Comparison of ENCODE assay signal across 10 cellular contexts in the genomic region with DNA sequence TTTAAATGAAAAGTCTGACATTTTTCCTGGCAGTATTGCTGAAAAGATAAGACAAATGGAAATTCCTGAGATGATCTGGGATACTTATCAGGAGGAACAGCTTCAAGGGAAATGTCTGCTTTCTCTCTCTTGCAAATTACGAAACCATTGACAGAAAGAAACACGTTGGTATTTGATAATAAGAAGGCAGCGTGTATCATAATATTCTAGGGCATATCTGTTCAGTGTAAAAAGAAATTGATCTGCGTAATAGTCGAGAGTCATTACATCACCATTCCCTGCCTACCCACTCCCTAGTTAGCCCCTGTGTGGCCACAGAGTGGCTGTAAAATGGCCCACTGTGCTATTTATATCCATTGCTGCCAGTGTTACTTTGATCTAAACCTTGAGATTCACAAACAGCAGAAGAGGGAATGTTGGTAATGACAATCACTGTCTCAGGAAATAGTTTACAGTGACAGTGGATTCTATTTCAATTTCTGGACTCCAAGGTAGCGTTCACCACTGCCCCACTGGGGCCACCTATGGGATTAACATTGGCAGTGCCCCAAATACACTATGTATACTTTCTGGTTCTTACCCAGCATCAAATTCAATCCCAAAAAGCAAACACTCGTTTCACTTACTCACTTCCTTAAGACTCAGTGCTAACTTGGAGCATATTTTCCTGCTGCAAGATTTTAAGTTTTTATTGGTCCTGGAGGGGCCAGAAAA.
DNase-seq lines count a peak whose midpoint lies in the region; ATAC-seq and TF ChIP-seq lines count a peak whose summit lies in the region.
"Had no signal": no experiment of that assay in that cellular context is flagged by ENCODE, and none has a peak within 500 bp of the region (broad histone marks: within the 10 kb centered on the region; RNA-seq: fewer than 3 reads in every experiment).

No MANE protein-coding gene starts in this region.

- no peak overlapping the region for H3K27ac Mint-ChIP-seq in neural progenitor cell

- in situ Hi-C loops in GM23248 (cut with MboI): no loop called here

- H3K9me2 ChIP-seq in GM23248 (ENCODE audit: insufficient read depth): no peaks in the 10 kb centered on the region
- H3K9me2 ChIP-seq in OCI-LY7 (ENCODE audit: insufficient read depth, low read length): no peaks in the 10 kb centered on the region

- H3F3A ChIP-seq in GM23248 (ENCODE audit: insufficient read depth) (peaks cover 5% of the 10 kb centered on the region; the same call in 1 of the 2 replicates), neural progenitor cell (ENCODE audit: low read depth) (no peaks in the 10 kb centered on the region)

- DNase-seq in GM23248 (peak; percentile 17), OCI-LY7 (ENCODE audit: low spot score) (no peak), epithelial cell of proximal tubule (ENCODE audit: low read depth) (no peak), neural progenitor cell (ENCODE audit: low spot score) (no peak), NCI-H2196 (lab: John Stamatoyannopoulos, UW; ENCODE audit: unreplicated experiment) (no peak), D341Med (ENCODE audit: low spot score) (no peak)
- DNase-seq: MM.1S, tibial artery had no signal

- H3K4me2 ChIP-seq in GM23248 (ENCODE audit: unreplicated experiment) (no peak overlapping the region), OCI-LY7 (ENCODE audit: low read length) (no peak overlapping the region), neural progenitor cell (no peak overlapping the region)

- H3K27ac ChIP-seq in GM23248: no peak overlapping the region
- H3K27ac ChIP-seq in OCI-LY7 (ENCODE audit: low read depth, low read length, poor library complexity, severe bottlenecking): no peak overlapping the region
- H3K27ac ChIP-seq in neural progenitor cell: no peak overlapping the region
- H3K27ac ChIP-seq: tibial artery had no signal

- H3K9me3 ChIP-seq in GM23248 (ENCODE audit: low read depth): no peaks in the 10 kb centered on the region
- H3K9me3 ChIP-seq in OCI-LY7 (ENCODE audit: low read length): no peaks in the 10 kb centered on the region
- no peaks in the 10 kb centered on the region for H3K9me3 ChIP-seq in neural progenitor cell (ENCODE audit: low read depth)
- H3K9me3 ChIP-seq: tibial artery had no signal

- peaks cover 10% of the 10 kb centered on the region for H3K4me1 Mint-ChIP-seq in neural progenitor cell

- H3K79me2 ChIP-seq in GM23248 (ENCODE audit: insufficient read depth) (no peaks in the 10 kb centered on the region), OCI-LY7 (ENCODE audit: insufficient read depth, low read depth, low read length) (no peaks in the 10 kb centered on the region), neural progenitor cell (ENCODE audit: low read depth) (no peaks in the 10 kb centered on the region)

- H3K4me1 ChIP-seq in GM23248 (ENCODE audit: insufficient read depth) (0 out of 2 replicates have a peak, but pooled peaks cover 3% of the 10 kb centered on the region), OCI-LY7 (ENCODE audit: insufficient read depth, low read length, poor library complexity, severe bottlenecking) (no peaks in the 10 kb centered on the region), neural progenitor cell (no peaks in the 10 kb centered on the region)
- H3K4me1 ChIP-seq: tibial artery had no signal

- H3K9me3 Mint-ChIP-seq in neural progenitor cell: peaks cover 16% of the 10 kb centered on the region

- BruUV-seq in OCI-LY7 (replicated peaks; lab: Mats Ljungman, UMichigan): no TSS peak

- WGBS in GM23248 (ENCODE audit: low coverage in 1 of 2, low lambda C conversion rate in 2 of 2, missing lambda C conversion rate in 2 of 2), 2 experiments: 60 to 64% methylated on average over 7 of the region's 7 CpGs

- H3K4me3 Mint-ChIP-seq in neural progenitor cell: no peak overlapping the region

- H3K36me3 ChIP-seq in GM23248 (ENCODE audit: low read depth) (no peaks in the 10 kb centered on the region), OCI-LY7 (ENCODE audit: insufficient read depth, low read length) (no peaks in the 10 kb centered on the region), neural progenitor cell (no peaks in the 10 kb centered on the region)
- H3K36me3 ChIP-seq: tibial artery had no signal

- CTCF ChIA-PET in OCI-LY7 (lab: Charles Lee; ENCODE audit: unreplicated experiment): no interaction called here

- intact Hi-C loops in OCI-LY7 (cut with micrococcal nuclease; ENCODE audit: unreplicated experiment): no loop called here

- H3K27me3 ChIP-seq in GM23248 (replicated peaks; ENCODE audit: insufficient read depth) (no peaks in the 10 kb centered on the region), neural progenitor cell (no peaks in the 10 kb centered on the region)
- H3K27me3 ChIP-seq: tibial artery had no signal

- ATAC-seq in HG02642 (IDR thresholded peaks at IDR 0.05; ENCODE audit: poor library complexity, unreplicated experiment): no peak
- no peak for ATAC-seq in HG03460 (IDR thresholded peaks at IDR 0.05; ENCODE audit: unreplicated experiment)

- H4K20me1 ChIP-seq in GM23248 (ENCODE audit: insufficient read depth) (no peaks in the 10 kb centered on the region), OCI-LY7 (ENCODE audit: insufficient read depth, low read length) (no peaks in the 10 kb centered on the region), neural progenitor cell (ENCODE audit: low read depth) (no peaks in the 10 kb centered on the region)

- H3K9ac ChIP-seq in GM23248 (no peak overlapping the region), neural progenitor cell (no peak overlapping the region)

- peaks cover 3% of the 10 kb centered on the region for H3K27me3 Mint-ChIP-seq in neural progenitor cell (ENCODE audit: insufficient read depth, low read depth)

- POLR2A ChIA-PET in OCI-LY7 (lab: Charles Lee): no interaction called here

- TF ChIP-seq CTCF in OCI-LY7 (conservative IDR thresholded peaks at IDR 0.05; ENCODE audit: low read length) (peak; percentile 44; the same call in 1 of the 2 replicates), epithelial cell of proximal tubule (conservative IDR thresholded peaks at IDR 0.05; ENCODE audit: low read depth, low read length) (peak; percentile 44), neural progenitor cell (IDR thresholded peaks at IDR 0.05) (peak; percentile 18)

- H3K36me3 Mint-ChIP-seq in neural progenitor cell: no peaks in the 10 kb centered on the region

- H3K4me3 ChIP-seq in GM23248: no peak overlapping the region
- no peak overlapping the region for H3K4me3 ChIP-seq in OCI-LY7 (ENCODE audit: low read depth, low read length, poor library complexity, severe bottlenecking)
- no peak overlapping the region for H3K4me3 ChIP-seq in epithelial cell of proximal tubule (ENCODE audit: low read depth, low read length)
- no peak overlapping the region for H3K4me3 ChIP-seq in neural progenitor cell
- H3K4me3 ChIP-seq: tibial artery had no signal

- no peak overlapping the region for H2AFZ ChIP-seq in GM23248
- H2AFZ ChIP-seq in OCI-LY7 (ENCODE audit: low read length): no peak overlapping the region
- H2AFZ ChIP-seq in neural progenitor cell (replicated peaks): no peak overlapping the region
